Comparison of ENCODE assay signal across 12 cellular contexts in the genomic region with DNA sequence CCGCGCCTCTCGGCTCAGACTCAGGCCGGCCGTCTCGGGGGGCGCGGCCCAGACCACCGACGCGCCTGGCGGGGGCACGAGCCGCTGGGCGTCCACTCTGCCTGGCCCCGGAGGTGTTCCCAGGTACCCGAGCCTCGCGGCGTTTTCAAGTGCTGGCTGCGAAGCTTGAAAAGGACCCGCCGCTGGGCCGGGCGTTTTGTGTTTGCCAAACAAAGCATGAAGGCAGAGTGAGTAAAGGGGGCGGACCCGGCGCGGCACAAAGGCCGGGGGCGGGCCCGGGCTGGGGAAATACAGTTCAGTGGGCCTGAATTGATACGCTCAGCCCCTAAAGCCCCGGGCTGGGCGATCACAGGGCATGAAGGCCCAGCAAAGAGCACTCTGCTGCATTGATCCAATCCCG.
A peak's percentile ranks its signal among the peaks of the same experiment; 100 is the strongest.
DNase-seq lines count a peak whose midpoint lies in the region; ATAC-seq and TF ChIP-seq lines count a peak whose summit lies in the region.
"Had no signal": no experiment of that assay in that cellular context is flagged by ENCODE, and none has a peak within 500 bp of the region (broad histone marks: within the 10 kb centered on the region; RNA-seq: fewer than 3 reads in every experiment).

No MANE protein-coding gene starts in this region.

- H3K9me3 ChIP-seq in left ventricle myocardium inferior (replicated peaks) (no peaks in the 10 kb centered on the region), lower lobe of right lung (no peaks in the 10 kb centered on the region), upper lobe of left lung (no peaks in the 10 kb centered on the region)
- no peaks in the 10 kb centered on the region for H3K9me3 ChIP-seq in effector memory CD4-positive, alpha-beta T cell (ENCODE audit: control insufficient read depth, low read length)
- H3K9me3 ChIP-seq: vagina had no signal

- TF ChIP-seq CTCF in left ventricle myocardium inferior (IDR thresholded peaks at IDR 0.05; ENCODE audit: borderline replicate concordance) (no peak), dorsolateral prefrontal cortex (IDR thresholded peaks at IDR 0.05 in 54 of 56, conservative IDR thresholded peaks at IDR 0.05 in 2 of 56; ENCODE audit: low read depth in 1 of 56, partially characterized antibody in 56 of 56) (no peak), lower lobe of right lung (IDR thresholded peaks at IDR 0.05) (no peak), upper lobe of left lung (IDR thresholded peaks at IDR 0.05) (no peak), lower leg skin (IDR thresholded peaks at IDR 0.05) (no peak)

- H3K36me3 ChIP-seq in left ventricle myocardium inferior: no peaks in the 10 kb centered on the region
- H3K36me3 ChIP-seq in lower lobe of right lung: no peaks in the 10 kb centered on the region
- no peaks in the 10 kb centered on the region for H3K36me3 ChIP-seq in upper lobe of left lung
- H3K36me3 ChIP-seq in effector memory CD4-positive, alpha-beta T cell (ENCODE audit: control insufficient read depth, insufficient read depth, low read length): no peaks in the 10 kb centered on the region
- H3K36me3 ChIP-seq: vagina had no signal

- ATAC-seq in lower lobe of right lung (peak in 1 of 2 donors; percentile 44), upper lobe of left lung (ENCODE audit: low FRiP score in 2 of 2) (peak in 1 of 2 donors; percentile 19)

- no peak for TF ChIP-seq EP300 in upper lobe of left lung (IDR thresholded peaks at IDR 0.05)

- no peak overlapping the region for H3K27ac ChIP-seq in left ventricle myocardium inferior (replicated peaks)
- no peak overlapping the region for H3K27ac ChIP-seq in dorsolateral prefrontal cortex
- H3K27ac ChIP-seq in lower lobe of right lung: no peak overlapping the region
- no peak overlapping the region for H3K27ac ChIP-seq in upper lobe of left lung
- no peak overlapping the region for H3K27ac ChIP-seq in effector memory CD4-positive, alpha-beta T cell (ENCODE audit: insufficient read depth, low read length, poor library complexity, severe bottlenecking)
- H3K27ac ChIP-seq: vagina had no signal

- peaks cover 18% of the 10 kb centered on the region for H3K27me3 ChIP-seq in left ventricle myocardium inferior (ENCODE audit: low read depth)
- peaks cover 0 to 97% (median 61%) of the 10 kb centered on the region in 45 donors for H3K27me3 ChIP-seq in dorsolateral prefrontal cortex
- H3K27me3 ChIP-seq in lower lobe of right lung (ENCODE audit: low read depth): no peaks in the 10 kb centered on the region
- H3K27me3 ChIP-seq in upper lobe of left lung: no peaks in the 10 kb centered on the region
- H3K27me3 ChIP-seq in effector memory CD4-positive, alpha-beta T cell (replicated peaks; ENCODE audit: control insufficient read depth, insufficient read depth, low read length, poor library complexity, severe bottlenecking): no peaks in the 10 kb centered on the region
- H3K27me3 ChIP-seq: vagina had no signal

- no peak for TF ChIP-seq POLR2A in upper lobe of left lung (IDR thresholded peaks at IDR 0.05)
- TF ChIP-seq POLR2A in lower leg skin (IDR thresholded peaks at IDR 0.05): no peak

- H3K4me1 ChIP-seq in left ventricle myocardium inferior (no peaks in the 10 kb centered on the region), lower lobe of right lung (no peaks in the 10 kb centered on the region), upper lobe of left lung (peaks cover 0 to 4% (median 0%) of the 10 kb centered on the region in 4 donors)
- no peaks in the 10 kb centered on the region for H3K4me1 ChIP-seq in effector memory CD4-positive, alpha-beta T cell (ENCODE audit: control insufficient read depth, insufficient read depth, low read length, poor library complexity, severe bottlenecking)
- H3K4me1 ChIP-seq: vagina had no signal

- H3K4me3 ChIP-seq in left ventricle myocardium inferior (peak overlapping the region; percentile 37), dorsolateral prefrontal cortex (peak overlapping the region in 31 of 59 donors; percentile 1 to 54 (median 29)), lower lobe of right lung (peak overlapping the region; percentile 3), upper lobe of left lung (peak overlapping the region in 1 of 4 donors; percentile 24), lower leg skin (ENCODE audit: low read depth, poor library complexity, severe bottlenecking) (no peak overlapping the region)
- H3K4me3 ChIP-seq in effector memory CD4-positive, alpha-beta T cell (ENCODE audit: insufficient read depth, low read depth, low read length, poor library complexity, severe bottlenecking): no peak overlapping the region
- H3K4me3 ChIP-seq: vagina had no signal

- intact Hi-C loops in left ventricle myocardium inferior (cut with micrococcal nuclease) (no loop called here), cardiac septum (cut with DNase I) (no loop called here), dorsolateral prefrontal cortex (cut with DNase I) (no loop called here), lower lobe of right lung (cut with DNase I) (no loop called here), lower leg skin (cut with DNase I; ENCODE audit: low total_unique reads) (no loop called here)

- WGBS in upper lobe of left lung, 2 donors: 0 to 29% methylated on average over 2 to 18 of the region's 36 CpGs
- WGBS in lower leg skin, 2 donors: 3 to 20% methylated on average over 24 to 25 of the region's 36 CpGs

- DNase-seq in left ventricle myocardium inferior (no peak), cardiac septum (ENCODE audit: low spot score) (no peak), dorsolateral prefrontal cortex (peak in 2 of 10 donors; percentile 4 to 35), lower lobe of right lung (peak; percentile 49), upper lobe of left lung (peak; percentile 25 to 39), lower leg skin (ENCODE audit: low spot score in 2 of 2) (no peak), mucosa of gallbladder (ENCODE audit: low spot score) (no peak)
- no peak for DNase-seq in effector memory CD4-positive, alpha-beta T cell
- DNase-seq: activated naive CD4-positive, alpha-beta T cell treated with Interleukin-2 at 50 U/mL for 16 hours; dermis blood vessel endothelial cell; occipital lobe had no signal

Comparison
In these comparisons a context has a peak if more than half of its experiments do, and no peak if none do; other contexts are left out.
1. DNase-seq: peak in lower lobe of right lung (single experiment) and upper lobe of left lung (2 of 2); none in left ventricle myocardium inferior (single experiment), cardiac septum (single experiment), lower leg skin (0 of 2), effector memory CD4-positive, alpha-beta T cell (0 of 3) and mucosa of gallbladder (single experiment).
2. H3K4me3 ChIP-seq: peak in left ventricle myocardium inferior (single experiment), dorsolateral prefrontal cortex (31 of 59) and lower lobe of right lung (single experiment); none in lower leg skin (single experiment) and effector memory CD4-positive, alpha-beta T cell (single experiment).